In genomic region chr22:22746061-22746962, GRCh38 we compare ENCODE assay signal across 1 cellular context.
TF ChIP-seq lines count a peak whose summit lies in the region.

No MANE protein-coding gene starts in this region.

TF ChIP-seq in GM12878, 131 proteins besides CTCF, POLR2A, EP300 and RAD21 (continued from another document):
- TF ChIP-seq CEBPZ (IDR thresholded peaks at IDR 0.05; ENCODE audit: low read depth, low read length) (no peak), NR2C2 (IDR thresholded peaks at IDR 0.05; ENCODE audit: borderline replicate concordance, control insufficient read depth, insufficient read length, low read depth) (no peak), CEBPB (IDR thresholded peaks at IDR 0.05; ENCODE audit: borderline replicate concordance in 1 of 2, low read depth in 2 of 2, low read length in 2 of 2) (no peak), ZNF622 (IDR thresholded peaks at IDR 0.05) (no peak), RAD51 (IDR thresholded peaks at IDR 0.05) (no peak)
